ENCODE assay signal across 3 cellular contexts in genomic region chr20:37401930-37402675, GRCh38.
TF ChIP-seq lines count a peak whose summit lies in the region.

No MANE protein-coding gene starts in this region.

TF ChIP-seq in GM23338, 12 proteins besides CTCF, POLR2A, EP300 and RAD21:
- TF ChIP-seq CREB1 (CRISPR knock-in tag; IDR thresholded peaks at IDR 0.05; ENCODE audit: low read depth) = no peak

TF ChIP-seq in GM12878, 131 proteins besides CTCF, POLR2A, EP300 and RAD21:
- TF ChIP-seq ZBTB33 (IDR thresholded peaks at IDR 0.05) = no peak
- 0 out of 2 replicates have a peak, but pooled peaks have one; percentile 14 for TF ChIP-seq NR2C1 (IDR thresholded peaks at IDR 0.05)

TF ChIP-seq in HepG2, 621 proteins besides CTCF, POLR2A, EP300 and RAD21:
- TF ChIP-seq ZFYVE20 (CRISPR knock-in tag; IDR thresholded peaks at IDR 0.05; ENCODE audit: borderline replicate concordance, low read depth) (0 out of 2 replicates have a peak, but pooled peaks have one; percentile 38), POLR2AphosphoS2 (IDR thresholded peaks at IDR 0.05; ENCODE audit: low read depth, low read length) (no peak), ZNF788 (CRISPR knock-in tag; IDR thresholded peaks at IDR 0.05; ENCODE audit: borderline replicate concordance) (0 out of 2 replicates have a peak, but pooled peaks have one; percentile 24), KDM2A (CRISPR knock-in tag; IDR thresholded peaks at IDR 0.05; ENCODE audit: borderline replicate concordance, low read depth) (peak; percentile 6; the same call in 1 of the 2 replicates), HNRNPL (IDR thresholded peaks at IDR 0.05; ENCODE audit: low read depth, low read length) (0 out of 2 replicates have a peak, but pooled peaks have one; percentile 59), RBM22 (optimal IDR thresholded peaks at IDR 0.05; ENCODE audit: low read length) (peak; percentile 86), ATRX (CRISPR knock-in tag; IDR thresholded peaks at IDR 0.05; ENCODE audit: borderline replicate concordance) (no peak), ZNF629 (CRISPR knock-in tag; conservative IDR thresholded peaks at IDR 0.05) (peak; percentile 94), ZFP37 (CRISPR knock-in tag; IDR thresholded peaks at IDR 0.05; ENCODE audit: borderline replicate concordance) (no peak), SRSF1 (optimal IDR thresholded peaks at IDR 0.05; ENCODE audit: low read depth, low read length) (peak; percentile 50), ZNF646 (CRISPR knock-in tag; IDR thresholded peaks at IDR 0.05) (0 out of 2 replicates have a peak, but pooled peaks have one; percentile 18), ZMYM3 (CRISPR knock-in tag; IDR thresholded peaks at IDR 0.05) (0 out of 2 replicates have a peak, but pooled peaks have one; percentile 50), PAF1 (CRISPR knock-in tag; IDR thresholded peaks at IDR 0.05) (peak; percentile 31; the same call in 1 of the 2 replicates), ATF3 (CRISPR knock-in tag; IDR thresholded peaks at IDR 0.05) (no peak), ZNF263 (CRISPR knock-in tag; IDR thresholded peaks at IDR 0.05) (peak; percentile 76), PHF20 (CRISPR knock-in tag; IDR thresholded peaks at IDR 0.05) (no peak), NFE2L1 (CRISPR knock-in tag; IDR thresholded peaks at IDR 0.05; ENCODE audit: borderline replicate concordance) (no peak), AGO2 (optimal IDR thresholded peaks at IDR 0.05; ENCODE audit: low read depth, low read length) (peak; percentile 59), ZNF343 (CRISPR knock-in tag; IDR thresholded peaks at IDR 0.05) (no peak)
